In genomic region chr18:10928971-10929373, GRCh38 we compare ENCODE assay signal across 11 cellular contexts.
DNase-seq lines count a peak whose midpoint lies in the region; ATAC-seq and TF ChIP-seq lines count a peak whose summit lies in the region.
"Had no signal": no experiment of that assay in that cellular context is flagged by ENCODE, and none has a peak within 500 bp of the region (broad histone marks: within the 10 kb centered on the region; RNA-seq: fewer than 3 reads in every experiment).

No MANE protein-coding gene starts in this region.

- H3K27me3 ChIP-seq in breast epithelium, result no peaks in the 10 kb centered on the region
- H3K27me3 ChIP-seq in left lung, result no peaks in the 10 kb centered on the region
- H3K27me3 ChIP-seq in right lobe of liver, result no peaks in the 10 kb centered on the region

- H3K27me3 Mint-ChIP-seq in MCF 10A (ENCODE audit: insufficient read depth, unreplicated experiment), result no peaks in the 10 kb centered on the region
- H3K27me3 Mint-ChIP-seq: activated CD4-positive, alpha-beta T cell treated with anti-CD3 and anti-CD28 coated beads, Interleukin-2, amount 10 ng/mL, durations not matched to agents 24 days and 14 days had no signal

- H3K9me3 ChIP-seq in breast epithelium, result no peaks in the 10 kb centered on the region
- no peaks in the 10 kb centered on the region for H3K9me3 ChIP-seq in left lung
- no peaks in the 10 kb centered on the region for H3K9me3 ChIP-seq in right lobe of liver

- peaks cover 37% of the 10 kb centered on the region for H3K4me1 Mint-ChIP-seq in MCF 10A (ENCODE audit: insufficient read depth, unreplicated experiment)
- H3K4me1 Mint-ChIP-seq: activated CD4-positive, alpha-beta T cell treated with anti-CD3 and anti-CD28 coated beads, Interleukin-2, amount 10 ng/mL, durations not matched to agents 24 days and 14 days had no signal

- BruUV-seq in MCF 10A (replicated peaks; lab: Mats Ljungman, UMichigan), result no TSS peak

- no peak overlapping the region for H3K27ac Mint-ChIP-seq in MCF 10A (ENCODE audit: low read depth, unreplicated experiment)
- H3K27ac Mint-ChIP-seq: activated CD4-positive, alpha-beta T cell treated with anti-CD3 and anti-CD28 coated beads, Interleukin-2, amount 10 ng/mL, durations not matched to agents 24 days and 14 days had no signal

- in situ Hi-C loops in ACHN (cut with HindIII; ENCODE audit: low pct_ligation_motif_present, low pct_unique_long_range_greater_than_20kb, low sequenced_read_pairs), result no loop called here

- intact Hi-C loops in MCF 10A (cut with micrococcal nuclease) (no loop called here), breast epithelium (cut with DNase I; ENCODE audit: low total_unique reads) (no loop called here), left lung (cut with DNase I) (no loop called here), right lobe of liver (cut with DNase I) (no loop called here)

- DNase-seq in MCF 10A (ENCODE audit: unreplicated experiment), result peak; percentile 27
- DNase-seq in breast epithelium (ENCODE audit: low spot score in 2 of 2), result no peak
- DNase-seq in RPMI7951 (ENCODE audit: low read depth), result peak; percentile 83
- no peak for DNase-seq in left lung
- DNase-seq in right lobe of liver, result no peak
- DNase-seq in ACHN, result no peak
- no peak for DNase-seq in activated T-cell treated with anti-CD3 and anti-CD28 coated beads, Interleukin-2, amount 50 U/mL, for 48 hours
- DNase-seq: activated CD4-positive, alpha-beta T cell treated with anti-CD3 and anti-CD28 coated beads, Interleukin-2, amount 10 ng/mL, durations not matched to agents 24 days and 14 days; NCI-H526 had no signal

- H3K4me3 ChIP-seq in breast epithelium, result no peak overlapping the region
- H3K4me3 ChIP-seq in left lung, result no peak overlapping the region
- no peak overlapping the region for H3K4me3 ChIP-seq in right lobe of liver
- H3K4me3 ChIP-seq: skin epidermis had no signal

- WGBS in right lobe of liver (ENCODE audit: insufficient coverage, low coverage, low lambda C conversion rate, missing lambda C conversion rate), result 92% methylated on average over 4 of the region's 4 CpGs

- H3K36me3 ChIP-seq in breast epithelium (no peaks in the 10 kb centered on the region), left lung (no peaks in the 10 kb centered on the region), right lobe of liver (no peaks in the 10 kb centered on the region)

- no peaks in the 10 kb centered on the region for H3K4me1 ChIP-seq in breast epithelium
- H3K4me1 ChIP-seq in left lung, result peaks cover 0 to 6% of the 10 kb centered on the region in 2 donors
- no peaks in the 10 kb centered on the region for H3K4me1 ChIP-seq in right lobe of liver

- CTCF ChIA-PET in MCF 10A (lab: Yijun Ruan, JAX), result interaction anchor here (0.9 kb wide), 1 partner anchor 77 kb away, joined by 3 read pairs; no protein-coding TSS in a partner anchor

- no peak for TF ChIP-seq POLR2A in breast epithelium (IDR thresholded peaks at IDR 0.05)
- no peak for TF ChIP-seq POLR2A in right lobe of liver (IDR thresholded peaks at IDR 0.05)

- no peak overlapping the region for H3K27ac ChIP-seq in breast epithelium
- H3K27ac ChIP-seq in left lung, result no peak overlapping the region
- no peak overlapping the region for H3K27ac ChIP-seq in right lobe of liver

- peaks cover 6% of the 10 kb centered on the region for H3K36me3 Mint-ChIP-seq in MCF 10A (ENCODE audit: insufficient read depth, unreplicated experiment)

- no peaks in the 10 kb centered on the region for H3K9me3 Mint-ChIP-seq in MCF 10A (ENCODE audit: unreplicated experiment)
- H3K9me3 Mint-ChIP-seq: activated CD4-positive, alpha-beta T cell treated with anti-CD3 and anti-CD28 coated beads, Interleukin-2, amount 10 ng/mL, durations not matched to agents 24 days and 14 days had no signal

- POLR2A ChIA-PET in MCF 10A (lab: Yijun Ruan, JAX), result no interaction called here

- TF ChIP-seq CTCF in MCF 10A (IDR thresholded peaks at IDR 0.05; ENCODE audit: unreplicated experiment) (no peak), breast epithelium (IDR thresholded peaks at IDR 0.05) (no peak), left lung (IDR thresholded peaks at IDR 0.05) (no peak), right lobe of liver (IDR thresholded peaks at IDR 0.05) (no peak)

- H3K4me3 Mint-ChIP-seq in MCF 10A (ENCODE audit: unreplicated experiment), result no peak overlapping the region
- H3K4me3 Mint-ChIP-seq: activated CD4-positive, alpha-beta T cell treated with anti-CD3 and anti-CD28 coated beads, Interleukin-2, amount 10 ng/mL, durations not matched to agents 24 days and 14 days had no signal

- peak; percentile 60 for ATAC-seq in HG03045 (IDR thresholded peaks at IDR 0.05; ENCODE audit: unreplicated experiment)
- ATAC-seq in left lung, result no peak
- no peak for ATAC-seq in right lobe of liver

Comparison
In these comparisons a context has a peak if more than half of its experiments do, and no peak if none do; other contexts are left out.
1. DNase-seq: peak in MCF 10A (single experiment) and RPMI7951 (single experiment); none in breast epithelium (0 of 2), left lung (0 of 2), right lobe of liver (0 of 3), ACHN (single experiment) and activated T-cell treated with anti-CD3 and anti-CD28 coated beads, Interleukin-2, amount 50 U/mL, for 48 hours (0 of 2).